In the genomic region with DNA sequence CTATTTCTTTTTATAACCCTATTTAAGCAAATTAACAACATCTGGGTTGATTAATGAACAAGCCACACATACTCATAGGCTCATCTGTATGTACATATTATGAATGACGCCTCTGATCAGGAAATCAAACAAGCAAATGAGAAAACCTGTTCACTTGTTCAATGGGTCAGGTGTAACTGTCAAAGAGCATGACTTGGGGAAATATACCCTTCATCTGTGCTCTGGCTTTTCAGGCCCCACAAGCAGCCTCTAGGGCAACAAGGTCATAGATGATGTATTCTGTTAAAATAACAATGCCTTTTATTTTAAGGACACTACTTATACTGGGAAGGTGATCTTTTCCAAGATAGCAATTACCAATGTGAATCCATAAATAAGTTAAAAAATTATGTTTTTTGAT, we compare ENCODE assay signal across 22 cellular contexts.
DNase-seq lines count a peak whose midpoint lies in the region; ATAC-seq and TF ChIP-seq lines count a peak whose summit lies in the region.
"Had no signal": no experiment of that assay in that cellular context is flagged by ENCODE, and none has a peak within 500 bp of the region (broad histone marks: within the 10 kb centered on the region; RNA-seq: fewer than 3 reads in every experiment).

No MANE protein-coding gene starts in this region.

- no peaks in the 10 kb centered on the region for H3K27me3 ChIP-seq in left ventricle myocardium inferior (ENCODE audit: low read depth)
- no peaks in the 10 kb centered on the region for H3K27me3 ChIP-seq in right cardiac atrium (ENCODE audit: control insufficient read depth, insufficient read depth)
- H3K27me3 ChIP-seq in esophagus muscularis mucosa: no peaks in the 10 kb centered on the region
- H3K27me3 ChIP-seq in smooth muscle cell (ENCODE audit: low read depth): no peaks in the 10 kb centered on the region
- no peaks in the 10 kb centered on the region for H3K27me3 ChIP-seq in transverse colon
- H3K27me3 ChIP-seq: SJSA1 had no signal

- intact Hi-C loops in left ventricle myocardium inferior (cut with micrococcal nuclease): no loop called here
- intact Hi-C loops in right cardiac atrium (cut with DNase I): no loop called here
- intact Hi-C loops in esophagus muscularis mucosa (cut with DNase I): no loop called here
- intact Hi-C loops in transverse colon (cut with DNase I; ENCODE audit: low total_unique reads): no loop called here

- H3K4me3 ChIP-seq in left ventricle myocardium inferior (no peak overlapping the region), right cardiac atrium (ENCODE audit: low read length) (no peak overlapping the region), esophagus muscularis mucosa (no peak overlapping the region), smooth muscle cell (no peak overlapping the region), transverse colon (no peak overlapping the region)
- H3K4me3 ChIP-seq: SJSA1 had no signal

- DNase-seq in left ventricle myocardium inferior (no peak), right cardiac atrium (no peak), esophagus muscularis mucosa (ENCODE audit: extremely low spot score) (no peak), smooth muscle cell (lab: John Stamatoyannopoulos, UW; ENCODE audit: unreplicated experiment) (no peak), transverse colon (no peak)
- DNase-seq: 8988T; Calu3; DMS79 treated with DMSO at 0.1 percent for 48 hours; GF-D8; KG1; MM.1S; NCI-H2029; NCI-H446 treated with DMSO at 0.1 percent for 48 hours; NCI-H526; NCI-H82; NK-92 treated with Interleukin-12 subunit alpha and Interleukin-12 subunit beta, amount 100 ng/mL, for 24 hours; PC-3; Right ventricle myocardium superior had no signal

- no peak overlapping the region for H3K9ac ChIP-seq in smooth muscle cell (ENCODE audit: low read depth)

- ATAC-seq in right cardiac atrium (no peak), HG02763 (IDR thresholded peaks at IDR 0.05; ENCODE audit: unreplicated experiment) (no peak), HG03565 (IDR thresholded peaks at IDR 0.05; ENCODE audit: unreplicated experiment) (no peak)
- ATAC-seq: HCT116, PC-3 had no signal

- no peak overlapping the region for H2AFZ ChIP-seq in smooth muscle cell (ENCODE audit: low read depth)

- peaks cover 3% of the 10 kb centered on the region for H4K20me1 ChIP-seq in smooth muscle cell (ENCODE audit: low read depth)

- H3K36me3 ChIP-seq in left ventricle myocardium inferior (no peaks in the 10 kb centered on the region), esophagus muscularis mucosa (no peaks in the 10 kb centered on the region), smooth muscle cell (ENCODE audit: low read depth) (no peaks in the 10 kb centered on the region), transverse colon (no peaks in the 10 kb centered on the region)

- peaks cover 72% of the 10 kb centered on the region for H3K79me2 ChIP-seq in smooth muscle cell (ENCODE audit: low read depth)

- H3K4me1 ChIP-seq in left ventricle myocardium inferior: peaks cover 45% of the 10 kb centered on the region
- H3K4me1 ChIP-seq in right cardiac atrium (ENCODE audit: control insufficient read depth, insufficient read depth, low read length): peaks cover 6% of the 10 kb centered on the region
- peaks cover 12 to 41% (median 30%) of the 10 kb centered on the region in 4 donors for H3K4me1 ChIP-seq in esophagus muscularis mucosa
- H3K4me1 ChIP-seq in smooth muscle cell (ENCODE audit: low read depth): no peaks in the 10 kb centered on the region
- peaks cover 0 to 4% (median 2%) of the 10 kb centered on the region in 4 donors for H3K4me1 ChIP-seq in transverse colon

- in situ Hi-C loops in transverse colon (cut with MboI; ENCODE audit: low pct_ligation_motif_present in 1 of 4, low pct_unique_long_range_greater_than_20kb in 1 of 4, low sequenced_read_pairs in 3 of 4): no loop called here

- no peak for TF ChIP-seq POLR2A in esophagus muscularis mucosa (IDR thresholded peaks at IDR 0.05; ENCODE audit: low read depth)
- no peak for TF ChIP-seq POLR2A in transverse colon (IDR thresholded peaks at IDR 0.05)

- no peak overlapping the region for H3K4me2 ChIP-seq in smooth muscle cell

- peaks cover 9% of the 10 kb centered on the region for H3K9me3 ChIP-seq in left ventricle myocardium inferior (replicated peaks)
- H3K9me3 ChIP-seq in right cardiac atrium (ENCODE audit: control insufficient read depth, low read length): no peaks in the 10 kb centered on the region
- peaks cover 0 to 3% (median 0%) of the 10 kb centered on the region in 4 donors for H3K9me3 ChIP-seq in esophagus muscularis mucosa
- H3K9me3 ChIP-seq in smooth muscle cell (replicated peaks; ENCODE audit: low read depth): no peaks in the 10 kb centered on the region
- H3K9me3 ChIP-seq in transverse colon: no peaks in the 10 kb centered on the region
- H3K9me3 ChIP-seq: SJSA1 had no signal

- peak overlapping the region; percentile 45 for H3K27ac ChIP-seq in left ventricle myocardium inferior (replicated peaks)
- no peak overlapping the region for H3K27ac ChIP-seq in right cardiac atrium (ENCODE audit: low read length)
- peak overlapping the region; percentile 22 to 58 (median 54) for H3K27ac ChIP-seq in esophagus muscularis mucosa (replicated peaks in 1 of 4)
- H3K27ac ChIP-seq in smooth muscle cell (ENCODE audit: low read depth): peak overlapping the region; percentile 96
- peak overlapping the region in 1 of 4 donors; percentile 49 for H3K27ac ChIP-seq in transverse colon
- H3K27ac ChIP-seq: SJSA1 had no signal

- no peak for TF ChIP-seq CTCF in left ventricle myocardium inferior (IDR thresholded peaks at IDR 0.05; ENCODE audit: borderline replicate concordance)
- TF ChIP-seq CTCF in esophagus muscularis mucosa (IDR thresholded peaks at IDR 0.05): no peak
- TF ChIP-seq CTCF in smooth muscle cell (IDR thresholded peaks at IDR 0.05; ENCODE audit: borderline replicate concordance, insufficient read depth, poor library complexity, severe bottlenecking): no peak
- no peak for TF ChIP-seq CTCF in transverse colon (IDR thresholded peaks at IDR 0.05)

- peaks cover 19% of the 10 kb centered on the region for H3F3A ChIP-seq in smooth muscle cell (ENCODE audit: low read depth)

- WGBS in right cardiac atrium: 86% methylated on average over 1 of the region's 1 CpG
- 94% methylated on average over 1 of the region's 1 CpG for WGBS in esophagus muscularis mucosa
- 94% methylated on average over 1 of the region's 1 CpG for WGBS in smooth muscle cell (ENCODE audit: low lambda C conversion rate)
- WGBS in transverse colon (ENCODE audit: low coverage in 1 of 2), 2 donors: 88 to 90% methylated on average over 1 of the region's 1 CpG

- TF ChIP-seq EP300 in esophagus muscularis mucosa (IDR thresholded peaks at IDR 0.05) (no peak), transverse colon (IDR thresholded peaks at IDR 0.05; ENCODE audit: low read depth) (no peak)
